Comparison of ENCODE assay signal across 18 cellular contexts in genomic region chr5:168411871-168412270, GRCh38.
"Had no signal": no experiment of that assay in that cellular context is flagged by ENCODE, and none has a peak within 500 bp of the region (broad histone marks: within the 10 kb centered on the region; RNA-seq: fewer than 3 reads in every experiment).

No MANE protein-coding gene starts in this region.

- H3K4me1 ChIP-seq: stomach had no signal

- ATAC-seq: esophagus mucosa; mucosa of descending colon; naive thymus-derived CD8-positive, alpha-beta T cell had no signal

- DNase-seq: cortex of kidney; dorsolateral prefrontal cortex; effector CD8-positive, alpha-beta T cell; heart right ventricle; hypothalamus; kidney glomerular epithelial cell; mucosa of descending colon; naive thymus-derived CD8-positive, alpha-beta T cell; posterior cingulate gyrus; small intestine; stimulated activated CD4-positive, alpha-beta T cell treated with anti-CD3 and anti-CD28 coated beads, Interleukin-12 subunit alpha, Interleukin-12 subunit beta, amount 100 ng/mL, for 4 hours; stimulated activated naive CD4-positive, alpha-beta T cell; stomach; substantia nigra; trophoblast cell had no signal

- H3K36me3 ChIP-seq: heart right ventricle, right atrium auricular region, thoracic aorta had no signal

- H3K9me3 ChIP-seq: heart right ventricle, mucosa of descending colon, right atrium auricular region, stomach, thoracic aorta had no signal

- H3K27ac ChIP-seq: dorsolateral prefrontal cortex, heart right ventricle, right atrium auricular region, stomach, thoracic aorta had no signal

- H3K4me3 ChIP-seq: dorsolateral prefrontal cortex, heart right ventricle, mucosa of descending colon, right atrium auricular region, stomach, thoracic aorta had no signal

- H3K27me3 ChIP-seq: dorsolateral prefrontal cortex, heart right ventricle, right atrium auricular region, stomach had no signal
